Comparison of ENCODE assay signal across 8 cellular contexts in genomic region chr4:187606581-187606980, GRCh38.
DNase-seq lines count a peak whose midpoint lies in the region; ATAC-seq and TF ChIP-seq lines count a peak whose summit lies in the region.

No MANE protein-coding gene starts in this region.

- ATAC-seq in HG03432 (IDR thresholded peaks at IDR 0.05; ENCODE audit: unreplicated experiment) (peak; percentile 63), GM21390 (IDR thresholded peaks at IDR 0.05; ENCODE audit: unreplicated experiment) (no peak)

- H3K4me3 ChIP-seq in fibroblast of pulmonary artery (replicated peaks; ENCODE audit: low read depth, low read length) = no peak overlapping the region

- peak; percentile 50 for DNase-seq in ACHN
- peak; percentile 50 for DNase-seq in ELF-1 (ENCODE audit: low read depth, low spot score)
- DNase-seq in SHP77 treated with DMSO at 0.1 percent for 48 hours (lab: John Stamatoyannopoulos, UW) = peak; percentile 49
- DNase-seq in fibroblast of pulmonary artery (ENCODE audit: low read depth) = peak; percentile 69
- peak; percentile 62 for DNase-seq in pons (ENCODE audit: low spot score)
- DNase-seq in activated naive CD4-positive, alpha-beta T cell (lab: John Stamatoyannopoulos, UW) = no peak

- peak; percentile 84 for TF ChIP-seq CTCF in fibroblast of pulmonary artery (IDR thresholded peaks at IDR 0.05; ENCODE audit: low read length, missing control alignments)

- in situ Hi-C loops in ACHN (cut with HindIII; ENCODE audit: low pct_ligation_motif_present, low pct_unique_long_range_greater_than_20kb, low sequenced_read_pairs) = no loop called here

Comparison
In these comparisons a context has a peak if more than half of its experiments do, and no peak if none do; other contexts are left out.
1. DNase-seq: peak in ACHN (single experiment), ELF-1 (single experiment), SHP77 treated with DMSO at 0.1 percent for 48 hours (single experiment), fibroblast of pulmonary artery (single experiment) and pons (single experiment); none in activated naive CD4-positive, alpha-beta T cell (0 of 4).